Comparison of ENCODE assay signal across 8 cellular contexts in the genomic region with DNA sequence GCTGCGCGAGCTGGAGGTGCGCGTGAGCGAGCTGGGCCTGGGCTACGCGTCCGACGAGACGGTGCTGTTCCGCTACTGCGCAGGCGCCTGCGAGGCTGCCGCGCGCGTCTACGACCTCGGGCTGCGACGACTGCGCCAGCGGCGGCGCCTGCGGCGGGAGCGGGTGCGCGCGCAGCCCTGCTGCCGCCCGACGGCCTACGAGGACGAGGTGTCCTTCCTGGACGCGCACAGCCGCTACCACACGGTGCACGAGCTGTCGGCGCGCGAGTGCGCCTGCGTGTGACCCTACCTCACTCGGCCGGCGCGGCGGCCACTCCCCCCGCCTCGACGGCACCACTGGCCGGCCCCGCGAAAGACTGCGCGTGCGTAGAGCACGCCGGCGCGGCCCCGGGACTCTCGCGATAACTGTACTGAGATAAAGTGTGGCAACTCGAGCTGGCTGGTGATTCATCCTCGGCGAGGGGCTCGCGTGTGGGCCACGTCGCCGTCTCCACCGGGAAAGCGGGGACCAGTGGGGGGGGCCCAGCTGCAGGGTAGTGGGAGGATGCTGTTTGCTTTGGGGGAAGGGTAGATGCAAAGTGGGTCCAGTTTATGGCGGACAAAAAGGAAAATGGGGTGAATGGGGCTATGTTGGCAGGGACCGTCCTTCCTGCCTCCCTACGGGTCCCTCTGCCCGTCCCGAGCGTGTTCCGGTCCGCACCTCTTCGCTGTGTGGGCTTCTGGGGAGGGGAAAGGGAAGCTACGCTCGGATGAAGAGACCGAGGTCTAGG. TPM values are rescaled to one million over a fixed set of nuclear protein-coding genes. Genes with fewer than 3 reads are reported as not detected.
DNase-seq lines count a peak whose midpoint lies in the region; ATAC-seq and TF ChIP-seq lines count a peak whose summit lies in the region.

No MANE protein-coding gene starts in this region.

- H3K4me3 ChIP-seq in RWPE2 (ENCODE audit: severe bottlenecking): peak overlapping the region; percentile 46

- no peaks in the 10 kb centered on the region for H3K4me1 ChIP-seq in RWPE2 (ENCODE audit: insufficient read depth, poor library complexity, severe bottlenecking)

- no peaks in the 10 kb centered on the region for H3K36me3 ChIP-seq in KOPT-K1 (ENCODE audit: insufficient read depth, low read length)
- H3K36me3 ChIP-seq in RWPE2 (ENCODE audit: low read depth): no peaks in the 10 kb centered on the region

- H3K27ac ChIP-seq in KOPT-K1 (ENCODE audit: low read depth, low read length, poor library complexity, severe bottlenecking) (peak overlapping the region; percentile 69), RWPE2 (ENCODE audit: poor library complexity, severe bottlenecking) (peak overlapping the region; percentile 37)

- TF ChIP-seq CTCF in RWPE2 (IDR thresholded peaks at IDR 0.05; ENCODE audit: poor library complexity, severe bottlenecking): no peak

- H3K9me3 ChIP-seq in KOPT-K1 (ENCODE audit: insufficient read depth, low read length, poor library complexity, severe bottlenecking) (no peaks in the 10 kb centered on the region), RWPE2 (ENCODE audit: severe bottlenecking) (no peaks in the 10 kb centered on the region)

- H3K27me3 ChIP-seq in RWPE2 (ENCODE audit: insufficient read depth, poor library complexity, severe bottlenecking): no peaks in the 10 kb centered on the region

- DNase-seq in Daoy (ENCODE audit: low read depth): peak; percentile 94
- peak; percentile 82 for DNase-seq in RWPE2 (ENCODE audit: low spot score)
- DNase-seq in activated gamma-delta T cell treated with Interleukin-2 at 50 U/mL for 16 hours: peak; percentile 95
- peak; percentile 53 for DNase-seq in globus pallidus (ENCODE audit: low spot score)
- DNase-seq in non-pigmented ciliary epithelial cell (ENCODE audit: low read depth): peak; percentile 46
- DNase-seq in stromal cell of bone marrow (ENCODE audit: low read depth): peak; percentile 57

- ATAC-seq in GM21825 (IDR thresholded peaks at IDR 0.05; ENCODE audit: unreplicated experiment) (peak; percentile 50), RWPE2 (ENCODE audit: low read depth) (peak; percentile 71)

RNA-seq across cellular contexts. Expression of a gene that starts 11.4 kb away (rescaled TPM):
- not detected in 2 replicates for total RNA-seq in Daoy (2014; rRNA removed; shearing (Covaris generic))

RNA-seq across cellular contexts. Expression of a gene that starts 23.2 kb away (rescaled TPM):
- total RNA-seq in Daoy (2014; rRNA removed; shearing (Covaris generic)): not detected in 2 replicates

RNA-seq across cellular contexts. Expression of a gene that starts 23.2 kb away (rescaled TPM):
- total RNA-seq in Daoy (2014; rRNA removed; shearing (Covaris generic)): 0.11 and 0.24 TPM in 2 replicates

RNA-seq across cellular contexts. Expression of a gene that starts 37.1 kb away (rescaled TPM):
- total RNA-seq in Daoy (2014; rRNA removed; shearing (Covaris generic)): 84.5 and 95.7 TPM in 2 replicates

RNA-seq across cellular contexts. Expression of a gene that starts 42.3 kb away (rescaled TPM):
- not detected in 2 replicates for total RNA-seq in Daoy (2014; rRNA removed; shearing (Covaris generic))

Comparison
In these comparisons a context has a peak if more than half of its experiments do, and no peak if none do; other contexts are left out.
1. Peak in every context shown above with its lines: DNase-seq, ATAC-seq, H3K4me3 ChIP-seq and H3K27ac ChIP-seq.